9 cellular contexts compared by ENCODE assay signal in genomic region chr11:86805873-86806310, GRCh38. TPM values are rescaled to one million over a fixed set of nuclear protein-coding genes. Genes with fewer than 3 reads are reported as not detected.
DNase-seq lines count a peak whose midpoint lies in the region; ATAC-seq and TF ChIP-seq lines count a peak whose summit lies in the region.
"Had no signal": no experiment of that assay in that cellular context is flagged by ENCODE, and none has a peak within 500 bp of the region (broad histone marks: within the 10 kb centered on the region; RNA-seq: fewer than 3 reads in every experiment).

No MANE protein-coding gene starts in this region.

- H3K4me2 ChIP-seq in Karpas-422 (ENCODE audit: low read depth, low read length, poor library complexity, severe bottlenecking) (no peak overlapping the region), hepatocyte (no peak overlapping the region)

- CTCF ChIA-PET in Panc1 (lab: Charles Lee) = interaction anchor here (1.2 kb wide), 1 partner anchor 10 kb away, joined by 3 read pairs; no protein-coding TSS in a partner anchor

- intact Hi-C loops in Panc1 (cut with micrococcal nuclease; ENCODE audit: unreplicated experiment) (no loop called here), lower lobe of right lung (cut with DNase I) (no loop called here)

- 76% methylated on average over 2 of the region's 2 CpGs for WGBS in hepatocyte (ENCODE audit: low lambda C conversion rate, missing lambda C conversion rate)

- BruUV-seq in Panc1 (replicated peaks; lab: Mats Ljungman, UMichigan) = no TSS peak

- H3K9me3 ChIP-seq in Panc1 (ENCODE audit: control insufficient read depth, insufficient read depth, low read depth, low read length) = no peaks in the 10 kb centered on the region
- H3K9me3 ChIP-seq in lower lobe of right lung = no peaks in the 10 kb centered on the region
- H3K9me3 ChIP-seq in Karpas-422 (ENCODE audit: low read length) = no peaks in the 10 kb centered on the region
- H3K9me3 ChIP-seq in hepatocyte (ENCODE audit: low read depth) = no peaks in the 10 kb centered on the region
- H3K9me3 ChIP-seq: pancreas had no signal

- ATAC-seq in GM18519 (IDR thresholded peaks at IDR 0.05; ENCODE audit: low FRiP score, unreplicated experiment) (peak; percentile 72), Panc1 (no peak), lower lobe of right lung (peak; percentile 62 to 64)

- no peaks in the 10 kb centered on the region for H3K27me3 ChIP-seq in Panc1 (ENCODE audit: control insufficient read depth, insufficient read depth, low read length)
- peaks cover 5% of the 10 kb centered on the region for H3K27me3 ChIP-seq in lower lobe of right lung (ENCODE audit: low read depth)
- no peaks in the 10 kb centered on the region; the same call in 1 of the 2 replicates for H3K27me3 ChIP-seq in Karpas-422 (ENCODE audit: low read length)
- no peaks in the 10 kb centered on the region for H3K27me3 ChIP-seq in hepatocyte
- H3K27me3 ChIP-seq: pancreas had no signal

- TF ChIP-seq CTCF in Panc1 (IDR thresholded peaks at IDR 0.05) (no peak), lower lobe of right lung (IDR thresholded peaks at IDR 0.05) (no peak), hepatocyte (IDR thresholded peaks at IDR 0.05; ENCODE audit: poor library complexity) (no peak)

- no peaks in the 10 kb centered on the region for H3K79me2 ChIP-seq in Karpas-422 (ENCODE audit: low read length)
- peaks cover 39% of the 10 kb centered on the region for H3K79me2 ChIP-seq in hepatocyte

- POLR2A ChIA-PET in Panc1 (lab: Charles Lee) = no interaction called here

- in situ Hi-C loops in Panc1 (cut with HindIII; ENCODE audit: low pct_unique_long_range_greater_than_20kb, low sequenced_read_pairs) = no loop called here

- H3K4me3 ChIP-seq in Panc1 (ENCODE audit: low read depth in 2 of 2, low read length in 2 of 2) (peak overlapping the region in 1 of 2 experiments; percentile 12; a peak in 2 of 4 replicates), lower lobe of right lung (no peak overlapping the region), Karpas-422 (ENCODE audit: low read length) (no peak overlapping the region), hepatocyte (no peak overlapping the region)
- H3K4me3 ChIP-seq: pancreas had no signal

- DNase-seq in HCEC 1CT (peak; percentile 37), Panc1 (ENCODE audit: low read depth, low spot score) (no peak), lower lobe of right lung (no peak), Karpas-422 (no peak), hepatocyte (ENCODE audit: low spot score) (no peak), H4 (ENCODE audit: low spot score) (no peak), GOT3 (lab: John Stamatoyannopoulos, UW) (no peak)
- DNase-seq: pancreas had no signal

- H3K9ac ChIP-seq in Karpas-422 (ENCODE audit: low read length) = no peak overlapping the region

- peak overlapping the region; percentile 95 for H3K27ac ChIP-seq in Panc1 (ENCODE audit: low read length)
- H3K27ac ChIP-seq in lower lobe of right lung = peak overlapping the region; percentile 48
- H3K27ac ChIP-seq in Karpas-422 (ENCODE audit: low read length) = no peak overlapping the region
- no peak overlapping the region for H3K27ac ChIP-seq in hepatocyte
- H3K27ac ChIP-seq: pancreas had no signal

- peaks cover 76% of the 10 kb centered on the region for H3K4me1 ChIP-seq in Panc1 (ENCODE audit: control insufficient read depth, insufficient read depth, low read length)
- H3K4me1 ChIP-seq in lower lobe of right lung = peaks cover 42% of the 10 kb centered on the region
- H3K4me1 ChIP-seq in Karpas-422 (ENCODE audit: low read length) = no peaks in the 10 kb centered on the region
- H3K4me1 ChIP-seq in hepatocyte (ENCODE audit: insufficient read depth) = peaks cover 6% of the 10 kb centered on the region

- H2AFZ ChIP-seq in Karpas-422 (ENCODE audit: low read length) (no peak overlapping the region), hepatocyte (no peak overlapping the region)

- H4K20me1 ChIP-seq in Karpas-422 (ENCODE audit: insufficient read depth, low read depth, low read length) (0 out of 2 replicates have a peak, but pooled peaks cover 3% of the 10 kb centered on the region), hepatocyte (ENCODE audit: insufficient read depth, poor library complexity, severe bottlenecking) (no peaks in the 10 kb centered on the region)

- H3K9me2 ChIP-seq in Karpas-422 (replicated peaks; ENCODE audit: insufficient read depth, low read length) (no peaks in the 10 kb centered on the region), hepatocyte (replicated peaks; ENCODE audit: insufficient read depth) (no peaks in the 10 kb centered on the region)

- H3K36me3 ChIP-seq in Panc1 (ENCODE audit: control insufficient read depth, insufficient read depth, low read length) (peaks cover 27% of the 10 kb centered on the region; the same call in 1 of the 2 replicates), lower lobe of right lung (no peaks in the 10 kb centered on the region), Karpas-422 (ENCODE audit: insufficient read depth, low read length) (no peaks in the 10 kb centered on the region), hepatocyte (replicated peaks; ENCODE audit: insufficient read depth, low read depth) (no peaks in the 10 kb centered on the region)
- H3K36me3 ChIP-seq: pancreas had no signal

RNA-seq across cellular contexts. Expression of gene PRSS23, which starts 5.5 kb away (rescaled TPM):
- total RNA-seq in Panc1 (2021; ENCODE audit: unreplicated experiment) = 355 TPM
- 307 TPM for polyA plus RNA-seq in Panc1 (2012; ENCODE audit: insufficient read length)
- total RNA-seq in lower lobe of right lung = 40.3 TPM
- not detected in 2 replicates for total RNA-seq in Karpas-422 (2014; rRNA removed; shearing (Covaris generic); ENCODE audit: low replicate concordance)
- total RNA-seq in hepatocyte = 46.0 and 61.7 TPM in 2 replicates
- 44.9 and 53.7 TPM in 2 replicates for polyA plus RNA-seq in hepatocyte
- 113 and 125 TPM in 2 replicates for total RNA-seq in H4 (2014; rRNA removed; shearing (Covaris generic))

Comparison
In these comparisons a context has a peak if more than half of its experiments do, and no peak if none do; other contexts are left out.
1. H3K27ac ChIP-seq: peak in Panc1 (single experiment) and lower lobe of right lung (single experiment); none in Karpas-422 (single experiment) and hepatocyte (single experiment).
2. RNA of gene PRSS23, which starts 5.5 kb away (total RNA-seq): 355 TPM in Panc1 (single experiment), 113 to 125 TPM in H4, 46.0 to 61.7 TPM in hepatocyte and 40.3 TPM in lower lobe of right lung (single experiment); not detected in Karpas-422; every median in the first group is over 10 times any median in the second.